ENCODE assay signal across 9 cellular contexts in genomic region chr9:129624947-129625346, GRCh38. TPM values are rescaled to one million over a fixed set of nuclear protein-coding genes. Genes with fewer than 3 reads are reported as not detected.
DNase-seq lines count a peak whose midpoint lies in the region; FAIRE-seq and TF ChIP-seq lines count a peak whose summit lies in the region.
"Had no signal": no experiment of that assay in that cellular context is flagged by ENCODE, and none has a peak within 500 bp of the region (broad histone marks: within the 10 kb centered on the region; RNA-seq: fewer than 3 reads in every experiment).

No MANE protein-coding gene starts in this region.

- H3K4me3 ChIP-seq in bronchial epithelial cell (ENCODE audit: low read depth, low read length): no peak overlapping the region
- H3K4me3 ChIP-seq in sigmoid colon: peak overlapping the region in 1 of 4 donors; percentile 88

- no peak for TF ChIP-seq CTCF in bronchial epithelial cell (IDR thresholded peaks at IDR 0.05; ENCODE audit: insufficient read depth, low read length, severe bottlenecking)
- no peak for TF ChIP-seq CTCF in sigmoid colon (IDR thresholded peaks at IDR 0.05)

- H3K27me3 ChIP-seq in bronchial epithelial cell (ENCODE audit: control insufficient read depth, insufficient read depth, low read length): no peaks in the 10 kb centered on the region
- no peaks in the 10 kb centered on the region for H3K27me3 ChIP-seq in sigmoid colon

- no peaks in the 10 kb centered on the region for H3K9me3 ChIP-seq in sigmoid colon

- H3K27ac ChIP-seq in sigmoid colon: peak overlapping the region in 3 of 4 donors; percentile 89 to 98 (median 91)

- no peak for TF ChIP-seq POLR2A in sigmoid colon (IDR thresholded peaks at IDR 0.05)

- intact Hi-C loops in sigmoid colon (cut with DNase I): no loop called here

- no peak for TF ChIP-seq EP300 in sigmoid colon (IDR thresholded peaks at IDR 0.05)

- H3K36me3 ChIP-seq in bronchial epithelial cell (ENCODE audit: control insufficient read depth, insufficient read depth, low read length) (peaks cover 7% of the 10 kb centered on the region), sigmoid colon (no peaks in the 10 kb centered on the region)

- H3K4me1 ChIP-seq in sigmoid colon: peaks cover 0 to 50% (median 43%) of the 10 kb centered on the region in 4 donors

- DNase-seq in NK-92 treated with Interleukin-12 subunit alpha and Interleukin-12 subunit beta, amount 100 ng/mL, for 24 hours (lab: John Stamatoyannopoulos, UW): peak; percentile 18
- no peak for DNase-seq in NK-92 (lab: John Stamatoyannopoulos, UW; ENCODE audit: unreplicated experiment)
- DNase-seq in NOMO-1 treated with dmso at 0.1 percent for 144 hours (lab: John Stamatoyannopoulos, UW; ENCODE audit: unreplicated experiment): peak; percentile 73
- peak; percentile 80 for DNase-seq in bronchial epithelial cell (ENCODE audit: low read depth)
- DNase-seq in sigmoid colon: no peak
- DNase-seq in NCI-H2081 treated with DMSO at 0.1 percent for 48 hours (lab: John Stamatoyannopoulos, UW): no peak
- DNase-seq in T1000 (lab: John Stamatoyannopoulos, UW): no peak
- DNase-seq in foreskin melanocyte: no peak
- DNase-seq: foreskin fibroblast had no signal

- no peak for FAIRE-seq in bronchial epithelial cell (lab: Jason Lieb, UNC)

- WGBS in sigmoid colon, 2 donors: 38 to 73% methylated on average over 9 of the region's 9 CpGs

RNA-seq across cellular contexts. Expression of gene NTMT1, which starts 1.0 kb away (rescaled TPM):
- total RNA-seq in bronchial epithelial cell (32.6 and 40.8 TPM in 2 replicates), sigmoid colon (10 to 100 TPM in 3 of 4 donors, 1 to 10 TPM in 1; 5.8 to 22.5 (median 16.9) TPM)
- 10 to 100 TPM; 25.8 to 49.3 (median 27.5) TPM for polyA plus RNA-seq in sigmoid colon

RNA-seq across cellular contexts. Expression of gene C9orf50, which starts 4.0 kb away (rescaled TPM):
- not detected in 2 replicates for total RNA-seq in bronchial epithelial cell
- total RNA-seq in sigmoid colon: 1 to 10 TPM in 1 of 4 donors, under 1 TPM in 1, not detected in 2; 0.82 to 1.2 TPM
- under 1 TPM in 1 of 3 donors, not detected in 2; 0.03 TPM for polyA plus RNA-seq in sigmoid colon

RNA-seq across cellular contexts. Expression of gene ASB6, which starts 17.0 kb away (rescaled TPM):
- total RNA-seq in bronchial epithelial cell: 6.1 and 9.2 TPM in 2 replicates
- 10 to 100 TPM in 2 of 4 donors, 1 to 10 TPM in 2; 8.9 to 10.3 (median 9.8) TPM for total RNA-seq in sigmoid colon
- polyA plus RNA-seq in sigmoid colon: 10 to 100 TPM in 1 of 3 donors, 1 to 10 TPM in 2; 8.4 to 20.8 (median 9.7) TPM

RNA-seq across cellular contexts. Expression of gene PRRX2, which starts 40.5 kb away (rescaled TPM):
- 0.13 TPM in 1 of 2 replicates, not detected in the other for total RNA-seq in bronchial epithelial cell
- 1 to 10 TPM in 2 of 4 donors, under 1 TPM in 1, not detected in 1; 0.49 to 4.7 (median 2.9) TPM for total RNA-seq in sigmoid colon
- 1 to 10 TPM in 2 of 3 donors, under 1 TPM in 1; 0.46 to 4.2 (median 1.1) TPM for polyA plus RNA-seq in sigmoid colon

Comparison
In these comparisons a context has a peak if more than half of its experiments do, and no peak if none do; other contexts are left out.
1. DNase-seq: peak in NK-92 treated with Interleukin-12 subunit alpha and Interleukin-12 subunit beta, amount 100 ng/mL, for 24 hours (single experiment), NOMO-1 treated with dmso at 0.1 percent for 144 hours (single experiment) and bronchial epithelial cell (single experiment); none in NK-92 (single experiment), sigmoid colon (single experiment), NCI-H2081 treated with DMSO at 0.1 percent for 48 hours (single experiment), T1000 (single experiment) and foreskin melanocyte (single experiment).